12 cellular contexts compared by ENCODE assay signal in the genomic region with DNA sequence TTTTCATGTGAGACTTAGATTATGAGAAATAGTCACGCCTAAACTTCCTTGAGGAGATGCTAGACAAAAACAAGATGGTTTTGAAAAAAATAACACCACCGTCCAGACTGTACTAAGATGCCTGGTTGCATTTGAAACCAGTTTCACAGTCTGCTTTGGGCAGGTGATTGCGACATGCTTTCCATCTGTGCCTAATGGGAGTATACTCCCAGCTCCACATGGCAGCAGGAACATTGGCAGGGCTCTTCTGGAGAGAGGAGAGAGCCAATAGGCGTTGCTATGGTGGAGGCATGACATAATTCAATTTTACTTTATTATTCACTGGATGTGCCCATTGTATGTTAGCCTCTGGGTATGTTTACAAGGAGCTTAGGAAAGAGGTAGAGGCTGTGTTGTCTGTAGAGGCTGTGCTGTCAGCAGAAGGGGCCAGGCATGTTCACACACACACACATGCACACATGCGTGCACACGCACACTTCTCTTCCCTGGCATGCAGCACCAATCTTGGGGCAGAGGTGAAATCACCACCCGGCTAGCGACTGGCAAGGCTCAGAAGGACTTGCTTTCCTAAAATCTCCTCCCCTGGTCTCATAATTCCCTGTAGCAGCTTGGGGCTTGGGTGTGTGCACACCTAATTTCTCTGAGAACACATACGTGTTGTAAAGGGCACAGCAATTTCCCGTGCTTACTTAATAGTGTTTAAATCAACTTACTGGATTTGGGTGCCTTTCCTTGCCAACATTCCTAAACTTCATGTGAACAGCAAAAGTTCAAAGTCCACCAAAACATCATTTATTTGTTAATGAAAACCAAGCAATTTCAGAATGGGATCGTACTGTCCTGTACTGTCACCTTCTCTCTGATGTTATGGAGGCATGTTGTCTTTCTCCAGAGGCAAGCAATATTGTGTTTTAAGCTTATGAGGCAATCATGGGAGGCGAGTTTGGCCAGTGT.
DNase-seq lines count a peak whose midpoint lies in the region; ATAC-seq and TF ChIP-seq lines count a peak whose summit lies in the region.
"Had no signal": no experiment of that assay in that cellular context is flagged by ENCODE, and none has a peak within 500 bp of the region (broad histone marks: within the 10 kb centered on the region; RNA-seq: fewer than 3 reads in every experiment).

No MANE protein-coding gene starts in this region.

- TF ChIP-seq POLR2A in Peyer's patch (IDR thresholded peaks at IDR 0.05) = no peak

- H3K9me3 Mint-ChIP-seq in activated T-helper 2 cell treated with anti-CD3 and anti-CD28 coated beads, Interferon-gamma antibody, Interleukin-2, Interleukin-4, amounts not matched to agents 10 μg/mL and 5 μg/mL and 100 μg/mL, durations not matched to agents 14 hours and 24 hours and 36 hours = no peaks in the 10 kb centered on the region
- H3K9me3 Mint-ChIP-seq: activated CD4-positive, alpha-beta memory T cell treated with anti-CD3 and anti-CD28 coated beads, Interleukin-2, amount 10 ng/mL, durations not matched to agents 7 days and 5 days; CD4-positive, alpha-beta memory T cell had no signal

- no peaks in the 10 kb centered on the region for H3K36me3 Mint-ChIP-seq in activated T-helper 2 cell treated with anti-CD3 and anti-CD28 coated beads, Interferon-gamma antibody, Interleukin-2, Interleukin-4, amounts not matched to agents 10 μg/mL and 5 μg/mL and 100 μg/mL, durations not matched to agents 14 hours and 24 hours and 36 hours (ENCODE audit: low read depth)
- H3K36me3 Mint-ChIP-seq: activated naive CD8-positive, alpha-beta T cell; CD4-positive, alpha-beta memory T cell had no signal

- no peak for TF ChIP-seq CTCF in mucosa of descending colon (IDR thresholded peaks at IDR 0.05)
- no peak for TF ChIP-seq CTCF in Peyer's patch (IDR thresholded peaks at IDR 0.05)

- H3K36me3 ChIP-seq in mucosa of descending colon (ENCODE audit: low read depth) (no peaks in the 10 kb centered on the region), Peyer's patch (no peaks in the 10 kb centered on the region)

- ATAC-seq in esophagus mucosa (peak; percentile 98), mucosa of descending colon (peak; percentile 81)

- H3K9me3 ChIP-seq in mucosa of descending colon = no peaks in the 10 kb centered on the region
- H3K9me3 ChIP-seq in Peyer's patch = no peaks in the 10 kb centered on the region
- H3K9me3 ChIP-seq: SK-N-SH had no signal

- H3K27ac ChIP-seq in Peyer's patch = no peak overlapping the region

- intact Hi-C loops in mucosa of descending colon (cut with DNase I, micrococcal nuclease) = no loop called here
- intact Hi-C loops in activated T-helper 2 cell treated with anti-CD3 and anti-CD28 coated beads, Interferon-gamma antibody, Interleukin-2, Interleukin-4, amounts not matched to agents 10 μg/mL and 5 μg/mL and 100 μg/mL, durations not matched to agents 14 hours and 24 hours and 36 hours (cut with micrococcal nuclease) = no loop called here

- H3K27ac Mint-ChIP-seq in activated T-helper 2 cell treated with anti-CD3 and anti-CD28 coated beads, Interferon-gamma antibody, Interleukin-2, Interleukin-4, amounts not matched to agents 10 μg/mL and 5 μg/mL and 100 μg/mL, durations not matched to agents 14 hours and 24 hours and 36 hours = no peak overlapping the region
- H3K27ac Mint-ChIP-seq: activated CD4-positive, alpha-beta memory T cell treated with anti-CD3 and anti-CD28 coated beads, Interleukin-2, amount 10 ng/mL, durations not matched to agents 7 days and 5 days; activated naive CD8-positive, alpha-beta T cell; CD4-positive, alpha-beta memory T cell had no signal

- H3K27me3 Mint-ChIP-seq in activated T-helper 2 cell treated with anti-CD3 and anti-CD28 coated beads, Interferon-gamma antibody, Interleukin-2, Interleukin-4, amounts not matched to agents 10 μg/mL and 5 μg/mL and 100 μg/mL, durations not matched to agents 14 hours and 24 hours and 36 hours (ENCODE audit: low read depth) = peaks cover 18% of the 10 kb centered on the region
- H3K27me3 Mint-ChIP-seq: activated naive CD8-positive, alpha-beta T cell had no signal

- H3K27me3 ChIP-seq in Peyer's patch = no peaks in the 10 kb centered on the region

- no peak overlapping the region for H3K4me3 Mint-ChIP-seq in activated T-helper 2 cell treated with anti-CD3 and anti-CD28 coated beads, Interferon-gamma antibody, Interleukin-2, Interleukin-4, amounts not matched to agents 10 μg/mL and 5 μg/mL and 100 μg/mL, durations not matched to agents 14 hours and 24 hours and 36 hours (ENCODE audit: low read depth)
- H3K4me3 Mint-ChIP-seq: activated CD4-positive, alpha-beta memory T cell treated with anti-CD3 and anti-CD28 coated beads, Interleukin-2, amount 10 ng/mL, durations not matched to agents 7 days and 5 days; activated naive CD8-positive, alpha-beta T cell; CD4-positive, alpha-beta memory T cell had no signal

- DNase-seq in Ammon's horn (ENCODE audit: low spot score) (peak; percentile 72), NCI-H1694 (lab: John Stamatoyannopoulos, UW) (peak; percentile 52), mucosa of descending colon (no peak), kidney glomerular epithelial cell (lab: John Stamatoyannopoulos, UW) (no peak), Peyer's patch (no peak), activated gamma-delta T cell treated with Interleukin-2 at 50 U/mL for 16 hours (no peak)
- DNase-seq in activated T-helper 2 cell treated with anti-CD3 and anti-CD28 coated beads, Interferon-gamma antibody, Interleukin-2, Interleukin-4, amounts not matched to agents 10 μg/mL and 5 μg/mL and 100 μg/mL, durations not matched to agents 14 hours and 24 hours and 36 hours (ENCODE audit: low spot score) = no peak
- DNase-seq: activated CD4-positive, alpha-beta memory T cell treated with anti-CD3 and anti-CD28 coated beads, Interleukin-2, amount 10 ng/mL, durations not matched to agents 7 days and 5 days; CD4-positive, alpha-beta memory T cell; SK-N-SH had no signal

- H3K4me1 Mint-ChIP-seq in activated T-helper 2 cell treated with anti-CD3 and anti-CD28 coated beads, Interferon-gamma antibody, Interleukin-2, Interleukin-4, amounts not matched to agents 10 μg/mL and 5 μg/mL and 100 μg/mL, durations not matched to agents 14 hours and 24 hours and 36 hours (ENCODE audit: low read depth) = no peaks in the 10 kb centered on the region
- H3K4me1 Mint-ChIP-seq: activated CD4-positive, alpha-beta memory T cell treated with anti-CD3 and anti-CD28 coated beads, Interleukin-2, amount 10 ng/mL, durations not matched to agents 7 days and 5 days; CD4-positive, alpha-beta memory T cell had no signal

- no peak overlapping the region for H3K4me3 ChIP-seq in mucosa of descending colon
- H3K4me3 ChIP-seq in Peyer's patch = no peak overlapping the region

- peaks cover 8% of the 10 kb centered on the region for H3K4me1 ChIP-seq in mucosa of descending colon (ENCODE audit: low read depth)
- H3K4me1 ChIP-seq in Peyer's patch = peaks cover 0 to 7% (median 1%) of the 10 kb centered on the region in 4 donors

Comparison
In these comparisons a context has a peak if more than half of its experiments do, and no peak if none do; other contexts are left out.
1. DNase-seq: peak in Ammon's horn (single experiment) and NCI-H1694 (single experiment); none in mucosa of descending colon (0 of 3), kidney glomerular epithelial cell (single experiment), Peyer's patch (0 of 3), activated T-helper 2 cell treated with anti-CD3 and anti-CD28 coated beads, Interferon-gamma antibody, Interleukin-2, Interleukin-4, amounts not matched to agents 10 μg/mL and 5 μg/mL and 100 μg/mL, durations not matched to agents 14 hours and 24 hours and 36 hours (single experiment) and activated gamma-delta T cell treated with Interleukin-2 at 50 U/mL for 16 hours (single experiment).